ENCODE assay signal across 12 cellular contexts in genomic region chr2:162874412-162874811, GRCh38. TPM values are rescaled to one million over a fixed set of nuclear protein-coding genes. Genes with fewer than 3 reads are reported as not detected.
"Had no signal": no experiment of that assay in that cellular context is flagged by ENCODE, and none has a peak within 500 bp of the region (broad histone marks: within the 10 kb centered on the region; RNA-seq: fewer than 3 reads in every experiment).

No MANE protein-coding gene starts in this region.

- H3K4me2 ChIP-seq: GM23338 had no signal

- H3K4me3 ChIP-seq: GM23248, GM23338, HAP-1 had no signal

- H3K27ac ChIP-seq: GM23248 had no signal

- H3K9me3 ChIP-seq: HAP-1 had no signal

- H3K4me1 ChIP-seq: HAP-1 had no signal

- FAIRE-seq: H1, H54 had no signal

- H2AFZ ChIP-seq: GM23248, GM23338 had no signal

- H3K9me3 Mint-ChIP-seq: GM23338, H9 had no signal

- ATAC-seq: GM23338, HCT116 had no signal

- H3K9ac ChIP-seq: GM23248 had no signal

- H3K4me3 Mint-ChIP-seq: GM23338, H9, HFFc6 had no signal

- H3K27ac Mint-ChIP-seq: GM23338, H9, HFFc6 had no signal

- H3K4me1 Mint-ChIP-seq: GM23338, H9 had no signal

- DNase-seq: GM23248, GOT3, H7, H9, HCEC 1CT, HFFc6 had no signal

- H3K36me3 ChIP-seq: HAP-1 had no signal

RNA-seq across cellular contexts. Expression of gene KCNH7, which starts 35.8 kb away (rescaled TPM):
- total RNA-seq: GM23248, H4, HFFc6 had no signal
- polyA plus RNA-seq: GM23248 had no signal
